24 cellular contexts compared by ENCODE assay signal in the genomic region with DNA sequence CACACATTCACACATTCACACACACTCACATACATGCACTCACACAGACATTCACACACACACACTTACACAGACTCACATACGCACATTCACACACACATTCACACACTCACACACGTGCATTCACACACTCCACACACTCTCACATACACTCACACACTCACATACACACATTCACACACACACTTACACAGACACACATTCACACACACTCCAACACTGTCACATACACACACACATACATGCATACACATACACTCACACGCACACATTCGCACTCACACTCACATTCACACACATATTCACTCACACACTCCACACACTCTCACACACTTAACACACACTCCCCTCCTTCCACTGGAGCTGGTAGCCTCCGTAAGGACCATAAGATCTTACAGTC. TPM values are rescaled to one million over a fixed set of nuclear protein-coding genes. Genes with fewer than 3 reads are reported as not detected.
DNase-seq lines count a peak whose midpoint lies in the region; ATAC-seq, FAIRE-seq and TF ChIP-seq lines count a peak whose summit lies in the region.
"Had no signal": no experiment of that assay in that cellular context is flagged by ENCODE, and none has a peak within 500 bp of the region (broad histone marks: within the 10 kb centered on the region; RNA-seq: fewer than 3 reads in every experiment).

No MANE protein-coding gene starts in this region.

- H3K4me2 ChIP-seq in A549, result peak overlapping the region; percentile 66

- no peak for TF ChIP-seq POLR2A in A549 (IDR thresholded peaks at IDR 0.05; ENCODE audit: low read length)

- H3K27me3 Mint-ChIP-seq in brain, result no peaks in the 10 kb centered on the region
- H3K27me3 Mint-ChIP-seq in nephron progenitor cell (ENCODE audit: low read depth, poor library complexity), result no peaks in the 10 kb centered on the region

- TF ChIP-seq RAD21 in A549 (conservative IDR thresholded peaks at IDR 0.05 in 1 of 2, IDR thresholded peaks at IDR 0.05 in 1 of 2), result no peak

- WGBS in A549 (ENCODE audit: missing lambda C conversion rate), result 82% methylated on average over 5 of the region's 5 CpGs

- TF ChIP-seq EP300 in A549 (IDR thresholded peaks at IDR 0.05), result no peak

- H3K4me1 Mint-ChIP-seq in brain (peaks cover 52% of the 10 kb centered on the region), nephron progenitor cell (peaks cover 47% of the 10 kb centered on the region)
- H3K4me1 Mint-ChIP-seq: CD4-positive, CD25-positive, alpha-beta regulatory T cell had no signal

- peak overlapping the region in 4 of 5 experiments; percentile 18 to 63 (median 50) for H3K27ac Mint-ChIP-seq in brain
- H3K27ac Mint-ChIP-seq in nephron progenitor cell, result peak overlapping the region; percentile 0
- H3K27ac Mint-ChIP-seq: CD4-positive, CD25-positive, alpha-beta regulatory T cell; T-helper 1 cell treated with Interleukin-12 subunit alpha and Interleukin-12 subunit beta and Interleukin-4 antibody, amounts not matched to agents 30 μg/mL and 1 μg/mL, for 36 hours had no signal

- H3K4me3 Mint-ChIP-seq in brain (peak overlapping the region in 4 of 5 experiments; percentile 5 to 53 (median 14)), nephron progenitor cell (peak overlapping the region; percentile 0)
- H3K4me3 Mint-ChIP-seq: CD4-positive, CD25-positive, alpha-beta regulatory T cell; T-helper 1 cell treated with Interleukin-12 subunit alpha and Interleukin-12 subunit beta and Interleukin-4 antibody, amounts not matched to agents 30 μg/mL and 1 μg/mL, for 36 hours had no signal

- TF ChIP-seq CTCF in A549 (IDR thresholded peaks at IDR 0.05), result no peak
- TF ChIP-seq CTCF in brain (conservative IDR thresholded peaks at IDR 0.05), result no peak
- TF ChIP-seq CTCF in nephron progenitor cell (IDR thresholded peaks at IDR 0.05), result no peak

- H3K9me3 Mint-ChIP-seq in brain, result no peaks in the 10 kb centered on the region
- H3K9me3 Mint-ChIP-seq in nephron progenitor cell, result no peaks in the 10 kb centered on the region
- H3K9me3 Mint-ChIP-seq: T-helper 1 cell treated with Interleukin-12 subunit alpha and Interleukin-12 subunit beta and Interleukin-4 antibody, amounts not matched to agents 30 μg/mL and 1 μg/mL, for 36 hours had no signal

- peaks cover 53% of the 10 kb centered on the region for H3K4me1 ChIP-seq in A549

- no peaks in the 10 kb centered on the region for H3K9me3 ChIP-seq in A549
- H3K9me3 ChIP-seq: esophagus squamous epithelium, pancreas had no signal

- POLR2A ChIA-PET in A549 (lab: Yijun Ruan, JAX), result no interaction called here
- POLR2A ChIA-PET in HEK293T (lab: Yijun Ruan, JAX), result no interaction called here

- peak; percentile 43 for FAIRE-seq in A549 (lab: Jason Lieb, UNC)
- FAIRE-seq: pancreas had no signal

- H3K36me3 Mint-ChIP-seq in brain (no peaks in the 10 kb centered on the region), nephron progenitor cell (ENCODE audit: low read depth) (no peaks in the 10 kb centered on the region)
- H3K36me3 Mint-ChIP-seq: CD4-positive, CD25-positive, alpha-beta regulatory T cell had no signal

- DNase-seq in A549 (ENCODE audit: low read depth in 1 of 2, low spot score in 1 of 2), result no peak
- no peak for DNase-seq in HEK293T (ENCODE audit: extremely low spot score)
- no peak for DNase-seq in nephron progenitor cell
- no peak for DNase-seq in T1000 (lab: John Stamatoyannopoulos, UW)
- DNase-seq in DMS79 treated with DMSO at 0.1 percent for 48 hours (lab: John Stamatoyannopoulos, UW), result no peak
- no peak for DNase-seq in left lobe of liver (ENCODE audit: low spot score)
- DNase-seq: activated CD4-positive, alpha-beta T cell treated with anti-CD3 and anti-CD28 coated beads, Interleukin-2, amount 50 U/mL, for 48 hours; activated gamma-delta T cell treated with Interleukin-2 at 50 U/mL for 16 hours; activated T-cell treated with anti-CD3 and anti-CD28 coated beads for 4 hours; CD4-positive, CD25-positive, alpha-beta regulatory T cell; effector CD4-positive, alpha-beta T cell; esophagus squamous epithelium; NCI-H1105 treated with DMSO at 0.1 percent for 48 hours; NCI-H524 treated with DMSO at 0.1 percent for 48 hours; stimulated activated CD4-positive, alpha-beta T cell treated with anti-CD3 and anti-CD28 coated beads, Interleukin-2, amount 100 ng/mL, for 48 hours had no signal

- no peak overlapping the region for H3K4me3 ChIP-seq in A549
- H3K4me3 ChIP-seq: esophagus squamous epithelium, lung, pancreas, skin epidermis had no signal

- CTCF ChIA-PET in A549 (lab: Yijun Ruan, JAX), result interaction anchor here (0.6 to 2.8 kb wide), 6 partner anchors 9 to 100 kb away, joined by 3 to 15 read pairs (median 4); no protein-coding TSS in a partner anchor
- CTCF ChIA-PET in HEK293T (lab: Yijun Ruan, JAX), result interaction anchor here (0.7 kb wide), 1 partner anchor 402 kb away, joined by 3 read pairs; no protein-coding TSS in a partner anchor

- ATAC-seq in A549 (peak in 1 of 2 experiments; percentile 19; a peak in 2 of 6 replicates), HG02970 (IDR thresholded peaks at IDR 0.05; ENCODE audit: low FRiP score, unreplicated experiment) (no peak), left lobe of liver (no peak)

- H3K27ac ChIP-seq in A549, result peak overlapping the region; percentile 63 to 88
- H3K27ac ChIP-seq: pancreas, VCaP had no signal

TF ChIP-seq in A549, 52 proteins besides CTCF, POLR2A, EP300 and RAD21 (continues in another document):
- TF ChIP-seq EHMT2 (IDR thresholded peaks at IDR 0.05; ENCODE audit: low read depth) (no peak), HDAC2 (IDR thresholded peaks at IDR 0.05) (no peak), ZC3H11A (IDR thresholded peaks at IDR 0.05) (no peak), KDM1A (IDR thresholded peaks at IDR 0.05; ENCODE audit: low read depth) (no peak), JUN (IDR thresholded peaks at IDR 0.05) (no peak), MYC (IDR thresholded peaks at IDR 0.05; ENCODE audit: borderline replicate concordance, low read length) (no peak), MAX (IDR thresholded peaks at IDR 0.05) (no peak), FOXS1 (CRISPR knock-in tag; IDR thresholded peaks at IDR 0.05) (no peak), CBX2 (IDR thresholded peaks at IDR 0.05; ENCODE audit: borderline replicate concordance, low read depth) (no peak), SMC3 (IDR thresholded peaks at IDR 0.05) (no peak), NPAS2 (CRISPR knock-in tag; IDR thresholded peaks at IDR 0.05; ENCODE audit: borderline replicate concordance) (no peak)
- TF ChIP-seq, protein P1, sequence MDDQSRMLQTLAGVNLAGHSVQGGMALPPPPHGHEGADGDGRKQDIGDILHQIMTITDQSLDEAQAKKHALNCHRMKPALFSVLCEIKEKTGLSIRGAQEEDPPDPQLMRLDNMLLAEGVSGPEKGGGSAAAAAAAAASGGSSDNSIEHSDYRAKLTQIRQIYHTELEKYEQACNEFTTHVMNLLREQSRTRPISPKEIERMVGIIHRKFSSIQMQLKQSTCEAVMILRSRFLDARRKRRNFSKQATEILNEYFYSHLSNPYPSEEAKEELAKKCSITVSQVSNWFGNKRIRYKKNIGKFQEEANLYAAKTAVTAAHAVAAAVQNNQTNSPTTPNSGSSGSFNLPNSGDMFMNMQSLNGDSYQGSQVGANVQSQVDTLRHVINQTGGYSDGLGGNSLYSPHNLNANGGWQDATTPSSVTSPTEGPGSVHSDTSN (IDR thresholded peaks at IDR 0.05), result no peak

TF ChIP-seq in HEK293T, 16 proteins besides CTCF, POLR2A, EP300 and RAD21:
- TF ChIP-seq FOXK2 (IDR thresholded peaks at IDR 0.05) (no peak), SP1 (IDR thresholded peaks at IDR 0.05) (no peak), CTBP1 (IDR thresholded peaks at IDR 0.05; ENCODE audit: borderline replicate concordance) (peak; percentile 48; the same call in 1 of the 2 replicates), TARDBP (IDR thresholded peaks at IDR 0.05) (peak; percentile 65; the same call in 1 of the 2 replicates)

RNA-seq across cellular contexts. Expression of gene CAMK2A, which starts 26.2 kb away (rescaled TPM):
- polyA plus RNA-seq in A549 (2011; rRNA removed) (0.09 and 0.19 TPM in 2 replicates), A549 (2017; fragmentation: RNase III; extraction: RNeasy Plus Mini Kit Qiagen cat#74134 plus additional on column Dnase treatment) (0.67 to 1.6 TPM (median 0.93 TPM) in 3 replicates), brain (ENCODE audit: insufficient read depth, low read depth, low replicate concordance) (116 TPM)
- 0.07 and 0.14 TPM in 2 replicates for polyA plus RNA-seq in A549 (2012; cell fraction: cytosol; rRNA removed)
- 1.2 and 1.9 TPM in 2 replicates for polyA plus RNA-seq in A549 (2012; cell fraction: nucleus; rRNA removed)
- 0.45 and 0.54 TPM in 2 replicates for polyA minus RNA-seq in A549 (2011; rRNA and poly(A)+ RNA removed)
- not detected for total RNA-seq in left lobe of liver
- total RNA-seq: A673; CD4-positive, CD25-positive, alpha-beta regulatory T cell; HT1080 had no signal
- polyA plus RNA-seq: CD4-positive, CD25-positive, alpha-beta regulatory T cell had no signal

RNA-seq across cellular contexts. Expression of gene ARSI, which starts 39.4 kb away (rescaled TPM):
- polyA plus RNA-seq in A549 (2011; rRNA removed) (2.9 and 3.2 TPM in 2 replicates), A549 (2017; fragmentation: RNase III; extraction: RNeasy Plus Mini Kit Qiagen cat#74134 plus additional on column Dnase treatment) (17.4 to 24.1 TPM (median 22.0 TPM) in 3 replicates), brain (ENCODE audit: insufficient read depth, low read depth, low replicate concordance) (1.2 TPM)
- polyA plus RNA-seq in A549 (2012; cell fraction: cytosol; rRNA removed), result 10.5 and 13.8 TPM in 2 replicates
- polyA plus RNA-seq in A549 (2012; cell fraction: nucleus; rRNA removed), result 24.0 and 29.6 TPM in 2 replicates
- polyA minus RNA-seq in A549 (2011; rRNA and poly(A)+ RNA removed), result 3.4 and 5.7 TPM in 2 replicates
- 0.43 TPM for total RNA-seq in left lobe of liver
- total RNA-seq: CD4-positive, CD25-positive, alpha-beta regulatory T cell had no signal
- polyA plus RNA-seq: CD4-positive, CD25-positive, alpha-beta regulatory T cell; pancreas had no signal

Comparison
In these comparisons a context has a peak if more than half of its experiments do, and no peak if none do; other contexts are left out.
1. RNA of gene CAMK2A, which starts 26.2 kb away (polyA plus RNA-seq): 116 TPM in brain (single experiment); 0.07 to 1.9 TPM in A549; every median in the first group is over 10 times any median in the second.